8 cellular contexts compared by ENCODE assay signal in genomic region chr16:396199-396598, GRCh38. TPM values are rescaled to one million over a fixed set of nuclear protein-coding genes. Genes with fewer than 3 reads are reported as not detected.
DNase-seq lines count a peak whose midpoint lies in the region; ATAC-seq and TF ChIP-seq lines count a peak whose summit lies in the region.

No MANE protein-coding gene starts in this region.

- DNase-seq in activated naive CD4-positive, alpha-beta T cell treated with anti-CD3 and anti-CD28 coated beads, Interleukin-2, amount 10 ng/mL, durations not matched to agents 7 days and 5 days: no peak
- no peak for DNase-seq in activated naive CD4-positive, alpha-beta T cell treated with anti-CD3 and anti-CD28 coated beads, Interleukin-2, amount 50 U/mL, for 16 hours
- DNase-seq in T-helper 17 cell (no peak), tibial artery (no peak), putamen (ENCODE audit: low spot score) (no peak), KBM-7 (no peak)

- H3K4me3 ChIP-seq in iPS-15b (ENCODE audit: low read depth, low read length): peak overlapping the region; percentile 50
- peak overlapping the region; percentile 73 to 75 for H3K4me3 ChIP-seq in tibial artery

- H3K27me3 ChIP-seq in iPS-15b (ENCODE audit: control insufficient read depth, insufficient read depth, low read length) (no peaks in the 10 kb centered on the region), tibial artery (no peaks in the 10 kb centered on the region)

- peaks cover 9% of the 10 kb centered on the region for H3K36me3 ChIP-seq in iPS-15b (ENCODE audit: control insufficient read depth, insufficient read depth, low read length)
- H3K36me3 ChIP-seq in tibial artery: peaks cover 0 to 17% (median 0%) of the 10 kb centered on the region in 3 donors

- H3K9me3 ChIP-seq in T-helper 17 cell (ENCODE audit: control insufficient read depth, low read length, poor library complexity, severe bottlenecking): no peaks in the 10 kb centered on the region
- H3K9me3 ChIP-seq in iPS-15b (ENCODE audit: control insufficient read depth, insufficient read depth, low read length): no peaks in the 10 kb centered on the region
- H3K9me3 ChIP-seq in tibial artery: no peaks in the 10 kb centered on the region

- H3K4me1 ChIP-seq in iPS-15b (ENCODE audit: control insufficient read depth, insufficient read depth, low read length) (peaks cover 7% of the 10 kb centered on the region), tibial artery (peaks cover 0 to 26% (median 17%) of the 10 kb centered on the region in 4 donors)

- peaks cover 5% of the 10 kb centered on the region for H3K9me3 Mint-ChIP-seq in activated naive CD4-positive, alpha-beta T cell treated with anti-CD3 and anti-CD28 coated beads, Interleukin-2, amount 10 ng/mL, durations not matched to agents 7 days and 5 days

- H3K4me1 Mint-ChIP-seq in activated naive CD4-positive, alpha-beta T cell treated with anti-CD3 and anti-CD28 coated beads, Interleukin-2, amount 10 ng/mL, durations not matched to agents 7 days and 5 days: peaks cover 39% of the 10 kb centered on the region
- H3K4me1 Mint-ChIP-seq in T-helper 17 cell: peaks cover 11% of the 10 kb centered on the region

- peak overlapping the region; percentile 81 for H3K4me3 Mint-ChIP-seq in activated naive CD4-positive, alpha-beta T cell treated with anti-CD3 and anti-CD28 coated beads, Interleukin-2, amount 10 ng/mL, durations not matched to agents 7 days and 5 days
- peak overlapping the region; percentile 90 for H3K4me3 Mint-ChIP-seq in T-helper 17 cell

- no peak for TF ChIP-seq CTCF in tibial artery (IDR thresholded peaks at IDR 0.05)

- H3K36me3 Mint-ChIP-seq in activated naive CD4-positive, alpha-beta T cell treated with anti-CD3 and anti-CD28 coated beads, Interleukin-2, amount 10 ng/mL, durations not matched to agents 7 days and 5 days: peaks cover 5% of the 10 kb centered on the region
- H3K36me3 Mint-ChIP-seq in T-helper 17 cell (ENCODE audit: low read depth): no peaks in the 10 kb centered on the region

- CTCF ChIA-PET in activated naive CD4-positive, alpha-beta T cell treated with anti-CD3 and anti-CD28 coated beads, Interleukin-2, amount 10 ng/mL, durations not matched to agents 7 days and 5 days (lab: Charles Lee): no interaction called here

- H3K9ac ChIP-seq in iPS-15b (ENCODE audit: low read depth, low read length): no peak overlapping the region

- H3K27ac ChIP-seq in tibial artery: peak overlapping the region; percentile 86 to 87

- H3K27ac Mint-ChIP-seq in activated naive CD4-positive, alpha-beta T cell treated with anti-CD3 and anti-CD28 coated beads, Interleukin-2, amount 10 ng/mL, durations not matched to agents 7 days and 5 days: peak overlapping the region; percentile 26
- peak overlapping the region; percentile 41 for H3K27ac Mint-ChIP-seq in T-helper 17 cell

- ATAC-seq in T-helper 17 cell (no peak), HG03108 (IDR thresholded peaks at IDR 0.05; ENCODE audit: unreplicated experiment) (no peak)

- in situ Hi-C loops in KBM-7 (cut with MboI; ENCODE audit: low pct_unique_long_range_greater_than_20kb, low sequenced_read_pairs): no loop called here

- intact Hi-C loops in tibial artery (cut with DNase I; ENCODE audit: low total_unique reads): no loop called here

- H3K27me3 Mint-ChIP-seq in activated naive CD4-positive, alpha-beta T cell treated with anti-CD3 and anti-CD28 coated beads, Interleukin-2, amount 10 ng/mL, durations not matched to agents 7 days and 5 days: peaks cover 18% of the 10 kb centered on the region
- H3K27me3 Mint-ChIP-seq in T-helper 17 cell: no peaks in the 10 kb centered on the region

RNA-seq across cellular contexts. Expression of gene NME4, which starts 0.8 kb away (rescaled TPM):
- total RNA-seq in T-helper 17 cell: 10 to 100 TPM; 31.9 to 39.8 TPM

RNA-seq across cellular contexts. Expression of gene DECR2, which starts 5.5 kb away (rescaled TPM):
- 1 to 10 TPM; 7.5 to 9.0 TPM for total RNA-seq in T-helper 17 cell

RNA-seq across cellular contexts. Expression of gene PGAP6, which starts 14.4 kb away (rescaled TPM):
- total RNA-seq in T-helper 17 cell: 100 to 1,000 TPM in 1 of 2 donors, 10 to 100 TPM in 1; 39.7 to 106 TPM

RNA-seq across cellular contexts. Expression of gene MRPL28, which starts 25.9 kb away (rescaled TPM):
- total RNA-seq in T-helper 17 cell: 10 to 100 TPM; 25.2 to 25.9 TPM

RNA-seq across cellular contexts. Expression of gene RAB11FIP3, which starts 29.2 kb away (rescaled TPM):
- 10 to 100 TPM; 39.9 to 45.1 TPM for total RNA-seq in T-helper 17 cell
